ENCODE assay signal across 8 cellular contexts in genomic region chr7:32890553-32891045, GRCh38. TPM values are rescaled to one million over a fixed set of nuclear protein-coding genes. Genes with fewer than 3 reads are reported as not detected.
A peak's percentile ranks its signal among the peaks of the same experiment; 100 is the strongest.
DNase-seq lines count a peak whose midpoint lies in the region; ATAC-seq, FAIRE-seq and TF ChIP-seq lines count a peak whose summit lies in the region.

No MANE protein-coding gene starts in this region.

- peak overlapping the region; percentile 82 for H3K4me2 ChIP-seq in GM12878 (ENCODE audit: control insufficient read depth, insufficient read depth)

- POLR2A ChIA-PET in GM12878 (lab: Charles Lee): interaction anchor here (1.2 to 4.0 kb wide), 5 partner anchors 9 to 173 kb away, joined by 3 to 21 read pairs (median 4); no protein-coding TSS in a partner anchor

- in situ Hi-C loops in GM12878 (cut with MboI): no loop called here

- H3K27ac ChIP-seq in HUES48 (ENCODE audit: low read depth, low read length) (peak overlapping the region; percentile 99), GM12878 (ENCODE audit: control insufficient read depth, insufficient read depth) (peak overlapping the region; percentile 97)

- intact Hi-C loops in GM12878 (cut with micrococcal nuclease; ENCODE audit: unreplicated experiment): loop anchor here (2.0 to 10.0 kb wide), 5 partner anchors 44 to 396 kb away; partner anchors contain the start of genes AVL9, LSM5, NT5C3A and RP9

- peak; percentile 84 for FAIRE-seq in GM12878 (lab: Jason Lieb, UNC)

- peak overlapping the region; percentile 77 for H3K9ac ChIP-seq in HUES48 (ENCODE audit: low read depth, low read length)
- H3K9ac ChIP-seq in GM12878 (ENCODE audit: control insufficient read depth, insufficient read depth, low read length): peak overlapping the region; percentile 95

- ATAC-seq in GM21515 (IDR thresholded peaks at IDR 0.05; ENCODE audit: unreplicated experiment) (peak; percentile 39), GM12878 (peak; percentile 65)

- CTCF ChIA-PET in GM12878 (lab: Yijun Ruan, JAX): interaction anchor here (0.9 to 4.5 kb wide), 4 partner anchors 44 to 217 kb away, joined by 4 to 30 read pairs (median 16); no protein-coding TSS in a partner anchor

- H3K9me3 ChIP-seq in HUES48 (ENCODE audit: control insufficient read depth, insufficient read depth, low read length) (no peaks in the 10 kb centered on the region), GM12878 (replicated peaks; ENCODE audit: control insufficient read depth, insufficient read depth, low read length) (no peaks in the 10 kb centered on the region)

- H2AFZ ChIP-seq in GM12878 (ENCODE audit: control insufficient read depth, low read depth, low read length): peak overlapping the region; percentile 73

- TF ChIP-seq CTCF in GM12878 (IDR thresholded peaks at IDR 0.05 in 2 of 3, conservative IDR thresholded peaks at IDR 0.05 in 1 of 3; ENCODE audit: control insufficient read depth in 2 of 3, extremely low read depth in 1 of 3, insufficient read depth in 1 of 3, low read depth in 3 of 3, low read length in 3 of 3) (no peak), kidney epithelial cell (IDR thresholded peaks at IDR 0.05; ENCODE audit: insufficient read depth, low read length, poor library complexity, severe bottlenecking) (no peak)

- DNase-seq in NCI-H524 (lab: John Stamatoyannopoulos, UW) (peak; percentile 5 to 45), NCI-H524 treated with DMSO at 0.1 percent for 48 hours (lab: John Stamatoyannopoulos, UW) (no peak), RPMI8226 (peak; percentile 79), GM12878 (ENCODE audit: low read depth, low spot score) (peak; percentile 46), kidney epithelial cell (ENCODE audit: low read depth) (no peak)
- peak; percentile 6 for DNase-seq in stimulated activated CD8-positive, alpha-beta memory T cell treated with anti-CD3 and anti-CD28 coated beads, Interleukin-4, amount 100 ng/mL, for 24 hours (ENCODE audit: low read depth)

- TF ChIP-seq RAD21 in GM12878 (IDR thresholded peaks at IDR 0.05; ENCODE audit: insufficient read depth, low read depth, low read length): no peak

- RAD21 ChIA-PET in GM12878 (lab: Charles Lee; ENCODE audit: unreplicated experiment): interaction anchor here (0.9 to 1.5 kb wide), 4 partner anchors 44 to 218 kb away, joined by 3 to 9 read pairs (median 4); partner anchors contain the start of gene RP9

- SMC1A ChIA-PET in GM12878 (lab: Charles Lee; ENCODE audit: uncharacterized antibody, unreplicated experiment): interaction anchor here (0.8 to 2.2 kb wide), 6 partner anchors 12 to 395 kb away, joined by 3 to 8 read pairs (median 4); partner anchors contain the start of gene AVL9

- peaks cover 55% of the 10 kb centered on the region for H3K79me2 ChIP-seq in GM12878 (ENCODE audit: control insufficient read depth, insufficient read depth, low read length)

- no TSS peak for BruUV-seq in GM12878 (replicated peaks; lab: Mats Ljungman, UMichigan)

- H4K20me1 ChIP-seq in GM12878 (ENCODE audit: control insufficient read depth, insufficient read depth): no peaks in the 10 kb centered on the region

- H3K36me3 ChIP-seq in HUES48 (ENCODE audit: control insufficient read depth, insufficient read depth, low read length) (no peaks in the 10 kb centered on the region), GM12878 (ENCODE audit: control insufficient read depth in 2 of 2, insufficient read depth in 2 of 2, low read length in 1 of 2) (no peaks in the 10 kb centered on the region), kidney epithelial cell (ENCODE audit: control insufficient read depth, insufficient read depth, low read length) (no peaks in the 10 kb centered on the region)

- TF ChIP-seq POLR2A in GM12878 (IDR thresholded peaks at IDR 0.05; ENCODE audit: low read depth, low read length): no peak

- peak in 1 of 2 experiments; percentile 42; a peak in 1 of 4 replicates for TF ChIP-seq EP300 in GM12878 (IDR thresholded peaks at IDR 0.05; ENCODE audit: borderline replicate concordance in 1 of 2, control insufficient read depth in 1 of 2, low read depth in 2 of 2, low read length in 2 of 2)

- peak overlapping the region; percentile 90 for H3K4me3 ChIP-seq in HUES48 (ENCODE audit: low read depth, low read length)
- H3K4me3 ChIP-seq in GM12878: peak overlapping the region; percentile 87
- peak overlapping the region; percentile 92 for H3K4me3 ChIP-seq in kidney epithelial cell (ENCODE audit: low read depth, low read length)

- peaks cover 3% of the 10 kb centered on the region; the same call in 1 of the 2 replicates for H3K27me3 ChIP-seq in HUES48 (ENCODE audit: control insufficient read depth, insufficient read depth, low read length)
- H3K27me3 ChIP-seq in GM12878 (replicated peaks in 1 of 2; ENCODE audit: control insufficient read depth in 2 of 2, insufficient read depth in 2 of 2, low read length in 1 of 2): no peaks in the 10 kb centered on the region
- H3K27me3 ChIP-seq in kidney epithelial cell (ENCODE audit: control insufficient read depth, insufficient read depth, low read length): no peaks in the 10 kb centered on the region

- peaks cover 19% of the 10 kb centered on the region for H3K4me1 ChIP-seq in HUES48 (ENCODE audit: control insufficient read depth, insufficient read depth, low read length)
- peaks cover 10% of the 10 kb centered on the region; the same call in 1 of the 2 replicates for H3K4me1 ChIP-seq in GM12878 (ENCODE audit: control insufficient read depth, insufficient read depth, low read length)

- under 1% methylated on average over 17 of the region's 17 CpGs for WGBS in GM12878 (ENCODE audit: insufficient coverage, insufficient replicate concordance, low lambda C conversion rate, missing lambda C conversion rate)

TF ChIP-seq in GM12878, 131 proteins besides CTCF, POLR2A, EP300 and RAD21 (continues in another document):
- no peak for TF ChIP-seq ZNF592 (IDR thresholded peaks at IDR 0.05)
- 0 out of 2 replicates have a peak, but pooled peaks have one; percentile 1 for TF ChIP-seq CHD1 (IDR thresholded peaks at IDR 0.05; ENCODE audit: low read depth, low read length)
- peak; percentile 52; the same call in 1 of the 2 replicates for TF ChIP-seq ATF7 (IDR thresholded peaks at IDR 0.05; ENCODE audit: low read depth)
- TF ChIP-seq, protein P1, sequence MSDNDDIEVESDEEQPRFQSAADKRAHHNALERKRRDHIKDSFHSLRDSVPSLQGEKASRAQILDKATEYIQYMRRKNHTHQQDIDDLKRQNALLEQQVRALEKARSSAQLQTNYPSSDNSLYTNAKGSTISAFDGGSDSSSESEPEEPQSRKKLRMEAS (IDR thresholded peaks at IDR 0.05; ENCODE audit: low read depth, low read length): peak; percentile 56; the same call in 1 of the 2 replicates
- TF ChIP-seq PAX8 (IDR thresholded peaks at IDR 0.05): peak; percentile 57; the same call in 1 of the 2 replicates
- TF ChIP-seq MTA2 (IDR thresholded peaks at IDR 0.05; ENCODE audit: low read depth): peak; percentile 54; the same call in 1 of the 2 replicates
- peak in 1 of 2 experiments; percentile 30; a peak in 1 of 4 replicates for TF ChIP-seq IKZF2 (IDR thresholded peaks at IDR 0.05)
- no peak for TF ChIP-seq ZNF207 (IDR thresholded peaks at IDR 0.05; ENCODE audit: borderline replicate concordance)
- no peak for TF ChIP-seq HCFC1 (IDR thresholded peaks at IDR 0.05; ENCODE audit: low read length)

RNA-seq across cellular contexts. Expression of gene KBTBD2, which starts 1.0 kb away (rescaled TPM):
- 66.7 and 71.4 TPM in 2 replicates for total RNA-seq in GM12878 (2013; cell fraction: nucleolus; rRNA removed)
- total RNA-seq in GM12878 (2014; rRNA removed) (20.0 and 20.2 TPM in 2 replicates), GM12878 (2014; rRNA removed; fragmentation: Illumina TruSeq; extraction: Trizol) (18.9 and 19.5 TPM in 2 replicates), GM12878 (2021) (11.8 and 16.0 TPM in 2 replicates), kidney epithelial cell (29.3 and 35.0 TPM in 2 replicates)
- polyA plus RNA-seq in GM12878 (2011; ENCODE audit: low read depth): 10.7 TPM
- polyA plus RNA-seq in GM12878 (2011; rRNA removed) (22.3 and 31.5 TPM in 2 replicates), GM12878 (2014; fragmentation: Illumina TruSeq; extraction: Trizol) (16.9 and 21.7 TPM in 2 replicates), GM12878 (2014; fragmentation: Nextera tagmentation; extraction: Ambion mirVana) (1 to 10 TPM; 8.1 to 8.3 TPM), GM12878 (2014; rRNA removed) (14.5 and 16.4 TPM in 2 replicates), GM12878 (2016; fragmentation: Nextera tagmentation; extraction: Ambion mirVana) (10 to 100 TPM; 11.9 to 12.4 TPM)
- 9.0 and 12.0 TPM in 2 replicates for polyA plus RNA-seq in GM12878 (2011; cell fraction: cytosol; rRNA removed)
- 19.2 and 19.8 TPM in 2 replicates for polyA plus RNA-seq in GM12878 (2011; cell fraction: nucleus; rRNA removed)
- 12.0 and 12.3 TPM in 2 replicates for polyA plus RNA-seq in GM12878 (2012)
- polyA minus RNA-seq in GM12878 (2011; rRNA and poly(A)+ RNA removed): 33.3 and 57.5 TPM in 2 replicates
- polyA minus RNA-seq in GM12878 (2011; cell fraction: cytosol; rRNA and poly(A)+ RNA removed): 9.5 and 15.2 TPM in 2 replicates
- polyA minus RNA-seq in GM12878 (2011; cell fraction: nucleus; rRNA and poly(A)+ RNA removed): 15.0 and 19.3 TPM in 2 replicates

Comparison
In these comparisons a context has a peak if more than half of its experiments do, and no peak if none do; other contexts are left out.
1. DNase-seq: peak in NCI-H524 (2 of 2), RPMI8226 (single experiment), GM12878 (single experiment) and stimulated activated CD8-positive, alpha-beta memory T cell treated with anti-CD3 and anti-CD28 coated beads, Interleukin-4, amount 100 ng/mL, for 24 hours (single experiment); none in NCI-H524 treated with DMSO at 0.1 percent for 48 hours (single experiment) and kidney epithelial cell (single experiment).
2. Peak in every context shown above with its lines, with median percentiles within 50 percentile points of each other: H3K4me3 ChIP-seq.